ENCODE assay signal across 8 cellular contexts in genomic region chr10:71216751-71217265, GRCh38. TPM values are rescaled to one million over a fixed set of nuclear protein-coding genes. Genes with fewer than 3 reads are reported as not detected.
DNase-seq lines count a peak whose midpoint lies in the region; ATAC-seq and TF ChIP-seq lines count a peak whose summit lies in the region.

No MANE protein-coding gene starts in this region.

- no peak for DNase-seq in SK-N-MC (ENCODE audit: low read depth, low spot score)
- peak; percentile 43 for DNase-seq in fibroblast of the aortic adventitia (ENCODE audit: low read depth)
- no peak for DNase-seq in psoas muscle
- no peak for DNase-seq in A172 (ENCODE audit: low spot score)
- DNase-seq in stimulated activated CD4-positive, alpha-beta T cell treated with anti-CD3 and anti-CD28 coated beads, Interleukin-4, amount 100 ng/mL, for 1 hour: no peak
- no peak for DNase-seq in NCI-H2081 treated with DMSO at 0.1 percent for 48 hours (lab: John Stamatoyannopoulos, UW)
- no peak for DNase-seq in 8988T

- no peak for ATAC-seq in psoas muscle

- H3K4me3 ChIP-seq in GM08714 (ENCODE audit: low read length): peak overlapping the region; percentile 29; the same call in 1 of the 2 replicates
- H3K4me3 ChIP-seq in SK-N-MC: peak overlapping the region; percentile 75
- peak overlapping the region; percentile 64 for H3K4me3 ChIP-seq in fibroblast of the aortic adventitia (ENCODE audit: low read depth, low read length)
- peak overlapping the region; percentile 75 for H3K4me3 ChIP-seq in psoas muscle

- TF ChIP-seq CTCF in fibroblast of the aortic adventitia (IDR thresholded peaks at IDR 0.05; ENCODE audit: insufficient read depth, low read length): no peak
- TF ChIP-seq CTCF in psoas muscle (IDR thresholded peaks at IDR 0.05): no peak

- peak overlapping the region; percentile 90 for H3K27ac ChIP-seq in SK-N-MC
- H3K27ac ChIP-seq in psoas muscle: no peak overlapping the region

- intact Hi-C loops in psoas muscle (cut with DNase I): no loop called here

- H3K9me3 ChIP-seq in SK-N-MC (ENCODE audit: low read depth, low read length) (no peaks in the 10 kb centered on the region), psoas muscle (no peaks in the 10 kb centered on the region)

- 25 to 32% (median 28%) methylated on average over 8 of the region's 8 CpGs for WGBS in psoas muscle, 3 donors

- peaks cover 19% of the 10 kb centered on the region for H3K4me1 ChIP-seq in psoas muscle

- peak overlapping the region; percentile 64 for H3K9ac ChIP-seq in SK-N-MC (ENCODE audit: insufficient read length)

- no peaks in the 10 kb centered on the region for H3K27me3 ChIP-seq in psoas muscle (ENCODE audit: insufficient read depth in 3 of 3, low read length in 2 of 3)

- H3K36me3 ChIP-seq in SK-N-MC (ENCODE audit: insufficient read depth, low read length) (no peaks in the 10 kb centered on the region), psoas muscle (ENCODE audit: insufficient read depth in 1 of 2, low read depth in 1 of 2) (no peaks in the 10 kb centered on the region)

RNA-seq across cellular contexts. Expression of gene UNC5B, which starts 4.4 kb away (rescaled TPM):
- total RNA-seq in fibroblast of the aortic adventitia (ENCODE audit: low replicate concordance): 20.6 and 35.7 TPM in 2 replicates
- 1 to 10 TPM; 1.1 to 5.7 (median 2.5) TPM for total RNA-seq in psoas muscle
- polyA plus RNA-seq in psoas muscle: 1 to 10 TPM in 2 of 3 donors, under 1 TPM in 1; 0.65 to 1.3 (median 1.1) TPM
- 2.3 and 4.6 TPM in 2 replicates for total RNA-seq in A172 (2014; rRNA removed; shearing (Covaris generic))
